In the genomic region with DNA sequence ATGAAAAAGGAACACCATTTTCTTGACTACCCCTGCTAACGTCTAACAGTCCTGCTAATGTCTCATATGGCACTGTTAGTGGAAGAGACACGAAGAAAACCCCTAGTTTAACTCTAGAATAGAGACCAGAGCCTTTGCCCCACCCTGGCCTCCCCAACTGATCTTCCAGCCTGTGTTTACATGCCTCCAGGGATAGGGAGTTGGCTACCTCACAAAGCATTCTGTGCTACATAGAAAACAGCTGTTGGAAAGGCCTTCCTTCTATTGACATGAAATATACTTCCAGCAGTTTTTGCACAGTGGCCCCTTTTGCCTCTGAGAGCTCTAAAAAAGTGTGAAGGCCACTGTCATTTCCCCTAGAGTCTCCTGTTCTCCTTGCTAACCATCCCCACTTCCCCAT, we compare ENCODE assay signal across 2 cellular contexts.
TF ChIP-seq lines count a peak whose summit lies in the region.

No MANE protein-coding gene starts in this region.

TF ChIP-seq in IMR-90, 13 proteins besides CTCF, POLR2A, EP300 and RAD21:
- TF ChIP-seq CHD1 (IDR thresholded peaks at IDR 0.05; ENCODE audit: low read depth, low read length) (no peak), USF2 (IDR thresholded peaks at IDR 0.05; ENCODE audit: low read depth, low read length) (no peak), MAZ (IDR thresholded peaks at IDR 0.05; ENCODE audit: borderline replicate concordance, low read depth, low read length) (no peak), SMC3 (IDR thresholded peaks at IDR 0.05; ENCODE audit: low read depth, low read length) (no peak), NFE2L2 (IDR thresholded peaks at IDR 0.05; ENCODE audit: low read depth, low read length) (no peak), MXI1 (IDR thresholded peaks at IDR 0.05; ENCODE audit: borderline replicate concordance, low read depth, low read length) (no peak), BHLHE40 (IDR thresholded peaks at IDR 0.05; ENCODE audit: low read depth, low read length) (no peak), RFX5 (IDR thresholded peaks at IDR 0.05; ENCODE audit: low read depth, low read length) (no peak), CEBPB (IDR thresholded peaks at IDR 0.05; ENCODE audit: low read depth, low read length) (no peak), RCOR1 (IDR thresholded peaks at IDR 0.05; ENCODE audit: insufficient replicate concordance, low read length) (no peak), MAFK (IDR thresholded peaks at IDR 0.05; ENCODE audit: low read depth, low read length) (no peak), FOS (IDR thresholded peaks at IDR 0.05; ENCODE audit: low read depth, low read length) (no peak)
- TF ChIP-seq, protein P1, sequence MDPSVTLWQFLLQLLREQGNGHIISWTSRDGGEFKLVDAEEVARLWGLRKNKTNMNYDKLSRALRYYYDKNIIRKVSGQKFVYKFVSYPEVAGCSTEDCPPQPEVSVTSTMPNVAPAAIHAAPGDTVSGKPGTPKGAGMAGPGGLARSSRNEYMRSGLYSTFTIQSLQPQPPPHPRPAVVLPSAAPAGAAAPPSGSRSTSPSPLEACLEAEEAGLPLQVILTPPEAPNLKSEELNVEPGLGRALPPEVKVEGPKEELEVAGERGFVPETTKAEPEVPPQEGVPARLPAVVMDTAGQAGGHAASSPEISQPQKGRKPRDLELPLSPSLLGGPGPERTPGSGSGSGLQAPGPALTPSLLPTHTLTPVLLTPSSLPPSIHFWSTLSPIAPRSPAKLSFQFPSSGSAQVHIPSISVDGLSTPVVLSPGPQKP (IDR thresholded peaks at IDR 0.05; ENCODE audit: borderline replicate concordance, low read depth, low read length), result no peak

TF ChIP-seq in HepG2, 621 proteins besides CTCF, POLR2A, EP300 and RAD21:
- TF ChIP-seq, protein P2, sequence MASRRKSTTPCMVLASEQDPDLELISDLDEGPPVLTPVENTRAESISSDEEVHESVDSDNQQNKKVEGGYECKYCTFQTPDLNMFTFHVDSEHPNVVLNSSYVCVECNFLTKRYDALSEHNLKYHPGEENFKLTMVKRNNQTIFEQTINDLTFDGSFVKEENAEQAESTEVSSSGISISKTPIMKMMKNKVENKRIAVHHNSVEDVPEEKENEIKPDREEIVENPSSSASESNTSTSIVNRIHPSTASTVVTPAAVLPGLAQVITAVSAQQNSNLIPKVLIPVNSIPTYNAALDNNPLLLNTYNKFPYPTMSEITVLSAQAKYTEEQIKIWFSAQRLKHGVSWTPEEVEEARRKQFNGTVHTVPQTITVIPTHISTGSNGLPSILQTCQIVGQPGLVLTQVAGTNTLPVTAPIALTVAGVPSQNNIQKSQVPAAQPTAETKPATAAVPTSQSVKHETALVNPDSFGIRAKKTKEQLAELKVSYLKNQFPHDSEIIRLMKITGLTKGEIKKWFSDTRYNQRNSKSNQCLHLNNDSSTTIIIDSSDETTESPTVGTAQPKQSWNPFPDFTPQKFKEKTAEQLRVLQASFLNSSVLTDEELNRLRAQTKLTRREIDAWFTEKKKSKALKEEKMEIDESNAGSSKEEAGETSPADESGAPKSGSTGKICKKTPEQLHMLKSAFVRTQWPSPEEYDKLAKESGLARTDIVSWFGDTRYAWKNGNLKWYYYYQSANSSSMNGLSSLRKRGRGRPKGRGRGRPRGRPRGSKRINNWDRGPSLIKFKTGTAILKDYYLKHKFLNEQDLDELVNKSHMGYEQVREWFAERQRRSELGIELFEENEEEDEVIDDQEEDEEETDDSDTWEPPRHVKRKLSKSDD (CRISPR knock-in tag; IDR thresholded peaks at IDR 0.05; ENCODE audit: low read depth), result no peak
- no peak for TF ChIP-seq ZNF20 (CRISPR knock-in tag; IDR thresholded peaks at IDR 0.05)
- TF ChIP-seq MED13 (CRISPR knock-in tag; IDR thresholded peaks at IDR 0.05), result no peak
- TF ChIP-seq, protein P3, sequence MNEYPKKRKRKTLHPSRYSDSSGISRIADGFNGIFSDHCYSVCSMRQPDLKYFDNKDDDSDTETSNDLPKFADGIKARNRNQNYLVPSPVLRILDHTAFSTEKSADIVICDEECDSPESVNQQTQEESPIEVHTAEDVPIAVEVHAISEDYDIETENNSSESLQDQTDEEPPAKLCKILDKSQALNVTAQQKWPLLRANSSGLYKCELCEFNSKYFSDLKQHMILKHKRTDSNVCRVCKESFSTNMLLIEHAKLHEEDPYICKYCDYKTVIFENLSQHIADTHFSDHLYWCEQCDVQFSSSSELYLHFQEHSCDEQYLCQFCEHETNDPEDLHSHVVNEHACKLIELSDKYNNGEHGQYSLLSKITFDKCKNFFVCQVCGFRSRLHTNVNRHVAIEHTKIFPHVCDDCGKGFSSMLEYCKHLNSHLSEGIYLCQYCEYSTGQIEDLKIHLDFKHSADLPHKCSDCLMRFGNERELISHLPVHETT (CRISPR knock-in tag; conservative IDR thresholded peaks at IDR 0.05), result no peak
- no peak for TF ChIP-seq SP1 (IDR thresholded peaks at IDR 0.05)
- TF ChIP-seq SP1 (CRISPR knock-in tag; IDR thresholded peaks at IDR 0.05), result no peak
- TF ChIP-seq, protein P4, sequence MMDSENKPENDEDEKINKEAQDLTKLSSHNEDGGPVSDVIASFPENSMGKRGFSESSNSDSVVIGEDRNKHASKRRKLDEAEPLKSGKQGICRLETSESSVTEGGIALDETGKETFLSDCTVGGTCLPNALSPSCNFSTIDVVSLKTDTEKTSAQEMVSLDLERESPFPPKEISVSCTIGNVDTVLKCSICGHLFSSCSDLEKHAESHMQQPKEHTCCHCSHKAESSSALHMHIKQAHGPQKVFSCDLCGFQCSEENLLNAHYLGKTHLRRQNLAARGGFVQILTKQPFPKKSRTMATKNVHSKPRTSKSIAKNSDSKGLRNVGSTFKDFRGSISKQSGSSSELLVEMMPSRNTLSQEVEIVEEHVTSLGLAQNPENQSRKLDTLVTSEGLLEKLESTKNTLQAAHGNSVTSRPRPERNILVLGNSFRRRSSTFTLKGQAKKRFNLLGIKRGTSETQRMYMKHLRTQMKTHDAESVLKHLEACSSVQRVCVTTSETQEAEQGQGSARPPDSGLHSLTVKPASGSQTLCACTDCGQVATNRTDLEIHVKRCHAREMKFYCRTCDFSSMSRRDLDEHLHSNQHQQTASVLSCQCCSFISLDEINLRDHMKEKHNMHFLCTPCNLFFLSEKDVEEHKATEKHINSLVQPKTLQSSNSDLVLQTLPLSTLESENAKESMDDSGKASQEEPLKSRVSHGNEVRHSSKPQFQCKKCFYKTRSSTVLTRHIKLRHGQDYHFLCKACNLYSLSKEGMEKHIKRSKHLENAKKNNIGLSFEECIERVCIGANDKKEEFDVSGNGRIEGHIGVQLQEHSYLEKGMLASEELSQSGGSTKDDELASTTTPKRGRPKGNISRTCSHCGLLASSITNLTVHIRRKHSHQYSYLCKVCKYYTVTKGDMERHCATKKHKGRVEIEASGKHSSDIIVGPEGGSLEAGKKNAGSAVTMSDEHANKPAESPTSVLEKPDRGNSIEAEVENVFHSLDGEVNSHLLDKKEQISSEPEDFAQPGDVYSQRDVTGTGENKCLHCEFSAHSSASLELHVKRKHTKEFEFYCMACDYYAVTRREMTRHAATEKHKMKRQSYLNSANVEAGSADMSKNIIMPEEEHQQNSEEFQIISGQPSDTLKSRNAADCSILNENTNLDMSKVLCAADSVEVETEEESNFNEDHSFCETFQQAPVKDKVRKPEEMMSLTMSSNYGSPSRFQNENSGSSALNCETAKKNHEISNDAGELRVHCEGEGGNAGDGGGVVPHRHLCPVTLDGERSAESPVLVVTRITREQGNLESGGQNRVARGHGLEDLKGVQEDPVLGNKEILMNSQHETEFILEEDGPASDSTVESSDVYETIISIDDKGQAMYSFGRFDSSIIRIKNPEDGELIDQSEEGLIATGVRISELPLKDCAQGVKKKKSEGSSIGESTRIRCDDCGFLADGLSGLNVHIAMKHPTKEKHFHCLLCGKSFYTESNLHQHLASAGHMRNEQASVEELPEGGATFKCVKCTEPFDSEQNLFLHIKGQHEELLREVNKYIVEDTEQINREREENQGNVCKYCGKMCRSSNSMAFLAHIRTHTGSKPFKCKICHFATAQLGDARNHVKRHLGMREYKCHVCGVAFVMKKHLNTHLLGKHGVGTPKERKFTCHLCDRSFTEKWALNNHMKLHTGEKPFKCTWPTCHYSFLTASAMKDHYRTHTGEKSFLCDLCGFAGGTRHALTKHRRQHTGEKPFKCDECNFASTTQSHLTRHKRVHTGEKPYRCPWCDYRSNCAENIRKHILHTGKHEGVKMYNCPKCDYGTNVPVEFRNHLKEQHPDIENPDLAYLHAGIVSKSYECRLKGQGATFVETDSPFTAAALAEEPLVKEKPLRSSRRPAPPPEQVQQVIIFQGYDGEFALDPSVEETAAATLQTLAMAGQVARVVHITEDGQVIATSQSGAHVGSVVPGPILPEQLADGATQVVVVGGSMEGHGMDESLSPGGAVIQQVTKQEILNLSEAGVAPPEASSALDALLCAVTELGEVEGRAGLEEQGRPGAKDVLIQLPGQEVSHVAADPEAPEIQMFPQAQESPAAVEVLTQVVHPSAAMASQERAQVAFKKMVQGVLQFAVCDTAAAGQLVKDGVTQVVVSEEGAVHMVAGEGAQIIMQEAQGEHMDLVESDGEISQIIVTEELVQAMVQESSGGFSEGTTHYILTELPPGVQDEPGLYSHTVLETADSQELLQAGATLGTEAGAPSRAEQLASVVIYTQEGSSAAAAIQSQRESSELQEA (CRISPR knock-in tag; IDR thresholded peaks at IDR 0.05; ENCODE audit: not compliant biosample characterization), result no peak
- TF ChIP-seq ATF1 (CRISPR knock-in tag; IDR thresholded peaks at IDR 0.05), result no peak
